1 cellular context compared by ENCODE assay signal in the genomic region with DNA sequence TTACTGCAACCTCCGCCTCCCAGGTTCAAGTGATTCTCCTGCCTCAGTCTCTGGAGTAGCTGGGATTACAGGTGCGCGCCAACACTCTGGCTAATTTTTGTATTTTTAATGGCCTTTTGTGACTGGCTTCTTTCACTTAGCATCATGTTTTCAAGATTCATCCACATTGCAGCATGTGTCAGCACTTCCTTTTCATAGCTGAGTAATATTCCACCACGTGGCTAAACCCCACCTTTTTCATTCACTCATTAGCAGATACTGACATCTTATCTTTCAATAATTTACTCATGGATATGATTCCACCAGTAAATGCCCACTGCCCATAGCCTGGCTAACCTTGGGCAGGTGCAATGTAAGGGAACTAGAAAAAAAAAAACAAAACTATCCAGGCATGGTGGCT.
TF ChIP-seq lines count a peak whose summit lies in the region.

No MANE protein-coding gene starts in this region.

TF ChIP-seq in HepG2, 621 proteins besides CTCF, POLR2A, EP300 and RAD21:
- TF ChIP-seq, protein P1, sequence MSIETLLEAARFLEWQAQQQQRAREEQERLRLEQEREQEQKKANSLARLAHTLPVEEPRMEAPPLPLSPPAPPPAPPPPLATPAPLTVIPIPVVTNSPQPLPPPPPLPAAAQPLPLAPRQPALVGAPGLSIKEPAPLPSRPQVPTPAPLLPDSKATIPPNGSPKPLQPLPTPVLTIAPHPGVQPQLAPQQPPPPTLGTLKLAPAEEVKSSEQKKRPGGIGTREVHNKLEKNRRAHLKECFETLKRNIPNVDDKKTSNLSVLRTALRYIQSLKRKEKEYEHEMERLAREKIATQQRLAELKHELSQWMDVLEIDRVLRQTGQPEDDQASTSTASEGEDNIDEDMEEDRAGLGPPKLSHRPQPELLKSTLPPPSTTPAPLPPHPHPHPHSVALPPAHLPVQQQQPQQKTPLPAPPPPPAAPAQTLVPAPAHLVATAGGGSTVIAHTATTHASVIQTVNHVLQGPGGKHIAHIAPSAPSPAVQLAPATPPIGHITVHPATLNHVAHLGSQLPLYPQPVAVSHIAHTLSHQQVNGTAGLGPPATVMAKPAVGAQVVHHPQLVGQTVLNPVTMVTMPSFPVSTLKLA (IDR thresholded peaks at IDR 0.05) = peak; percentile 87
- TF ChIP-seq, protein P2, sequence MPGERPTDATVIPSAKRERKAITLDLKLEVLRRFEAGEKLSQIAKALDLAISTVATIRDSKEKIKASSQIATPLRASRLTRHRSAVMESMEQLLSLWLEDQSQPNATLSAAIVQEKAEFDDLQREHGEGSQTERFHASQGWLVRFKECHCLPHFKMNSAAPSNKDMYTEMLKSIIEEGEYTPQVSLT (CRISPR knock-in tag; IDR thresholded peaks at IDR 0.05; ENCODE audit: borderline replicate concordance, low read depth) = no peak
- TF ChIP-seq, protein P3, sequence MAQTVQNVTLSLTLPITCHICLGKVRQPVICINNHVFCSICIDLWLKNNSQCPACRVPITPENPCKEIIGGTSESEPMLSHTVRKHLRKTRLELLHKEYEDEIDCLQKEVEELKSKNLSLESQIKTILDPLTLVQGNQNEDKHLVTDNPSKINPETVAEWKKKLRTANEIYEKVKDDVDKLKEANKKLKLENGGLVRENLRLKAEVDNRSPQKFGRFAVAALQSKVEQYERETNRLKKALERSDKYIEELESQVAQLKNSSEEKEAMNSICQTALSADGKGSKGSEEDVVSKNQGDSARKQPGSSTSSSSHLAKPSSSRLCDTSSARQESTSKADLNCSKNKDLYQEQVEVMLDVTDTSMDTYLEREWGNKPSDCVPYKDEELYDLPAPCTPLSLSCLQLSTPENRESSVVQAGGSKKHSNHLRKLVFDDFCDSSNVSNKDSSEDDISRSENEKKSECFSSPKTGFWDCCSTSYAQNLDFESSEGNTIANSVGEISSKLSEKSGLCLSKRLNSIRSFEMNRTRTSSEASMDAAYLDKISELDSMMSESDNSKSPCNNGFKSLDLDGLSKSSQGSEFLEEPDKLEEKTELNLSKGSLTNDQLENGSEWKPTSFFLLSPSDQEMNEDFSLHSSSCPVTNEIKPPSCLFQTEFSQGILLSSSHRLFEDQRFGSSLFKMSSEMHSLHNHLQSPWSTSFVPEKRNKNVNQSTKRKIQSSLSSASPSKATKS (CRISPR knock-in tag; IDR thresholded peaks at IDR 0.05) = no peak
- no peak for TF ChIP-seq SIX1 (CRISPR knock-in tag; IDR thresholded peaks at IDR 0.05; ENCODE audit: borderline replicate concordance)
- 0 out of 2 replicates have a peak, but pooled peaks have one; percentile 25 for TF ChIP-seq RCOR2 (CRISPR knock-in tag; IDR thresholded peaks at IDR 0.05)
- TF ChIP-seq RELA (CRISPR knock-in tag; IDR thresholded peaks at IDR 0.05) = no peak
- no peak for TF ChIP-seq ZNF614 (CRISPR knock-in tag; IDR thresholded peaks at IDR 0.05; ENCODE audit: borderline replicate concordance)
- TF ChIP-seq HOXA7 (CRISPR knock-in tag; IDR thresholded peaks at IDR 0.05) = no peak
- no peak for TF ChIP-seq HDAC6 (IDR thresholded peaks at IDR 0.05; ENCODE audit: low read depth, low read length)
- no peak for TF ChIP-seq ZNF75D (CRISPR knock-in tag; IDR thresholded peaks at IDR 0.05; ENCODE audit: borderline replicate concordance)
- no peak for TF ChIP-seq ZNF564 (CRISPR knock-in tag; IDR thresholded peaks at IDR 0.05)
- TF ChIP-seq, protein P4, sequence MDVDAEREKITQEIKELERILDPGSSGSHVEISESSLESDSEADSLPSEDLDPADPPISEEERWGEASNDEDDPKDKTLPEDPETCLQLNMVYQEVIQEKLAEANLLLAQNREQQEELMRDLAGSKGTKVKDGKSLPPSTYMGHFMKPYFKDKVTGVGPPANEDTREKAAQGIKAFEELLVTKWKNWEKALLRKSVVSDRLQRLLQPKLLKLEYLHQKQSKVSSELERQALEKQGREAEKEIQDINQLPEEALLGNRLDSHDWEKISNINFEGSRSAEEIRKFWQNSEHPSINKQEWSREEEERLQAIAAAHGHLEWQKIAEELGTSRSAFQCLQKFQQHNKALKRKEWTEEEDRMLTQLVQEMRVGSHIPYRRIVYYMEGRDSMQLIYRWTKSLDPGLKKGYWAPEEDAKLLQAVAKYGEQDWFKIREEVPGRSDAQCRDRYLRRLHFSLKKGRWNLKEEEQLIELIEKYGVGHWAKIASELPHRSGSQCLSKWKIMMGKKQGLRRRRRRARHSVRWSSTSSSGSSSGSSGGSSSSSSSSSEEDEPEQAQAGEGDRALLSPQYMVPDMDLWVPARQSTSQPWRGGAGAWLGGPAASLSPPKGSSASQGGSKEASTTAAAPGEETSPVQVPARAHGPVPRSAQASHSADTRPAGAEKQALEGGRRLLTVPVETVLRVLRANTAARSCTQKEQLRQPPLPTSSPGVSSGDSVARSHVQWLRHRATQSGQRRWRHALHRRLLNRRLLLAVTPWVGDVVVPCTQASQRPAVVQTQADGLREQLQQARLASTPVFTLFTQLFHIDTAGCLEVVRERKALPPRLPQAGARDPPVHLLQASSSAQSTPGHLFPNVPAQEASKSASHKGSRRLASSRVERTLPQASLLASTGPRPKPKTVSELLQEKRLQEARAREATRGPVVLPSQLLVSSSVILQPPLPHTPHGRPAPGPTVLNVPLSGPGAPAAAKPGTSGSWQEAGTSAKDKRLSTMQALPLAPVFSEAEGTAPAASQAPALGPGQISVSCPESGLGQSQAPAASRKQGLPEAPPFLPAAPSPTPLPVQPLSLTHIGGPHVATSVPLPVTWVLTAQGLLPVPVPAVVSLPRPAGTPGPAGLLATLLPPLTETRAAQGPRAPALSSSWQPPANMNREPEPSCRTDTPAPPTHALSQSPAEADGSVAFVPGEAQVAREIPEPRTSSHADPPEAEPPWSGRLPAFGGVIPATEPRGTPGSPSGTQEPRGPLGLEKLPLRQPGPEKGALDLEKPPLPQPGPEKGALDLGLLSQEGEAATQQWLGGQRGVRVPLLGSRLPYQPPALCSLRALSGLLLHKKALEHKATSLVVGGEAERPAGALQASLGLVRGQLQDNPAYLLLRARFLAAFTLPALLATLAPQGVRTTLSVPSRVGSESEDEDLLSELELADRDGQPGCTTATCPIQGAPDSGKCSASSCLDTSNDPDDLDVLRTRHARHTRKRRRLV (CRISPR knock-in tag; IDR thresholded peaks at IDR 0.05) = no peak
- TF ChIP-seq ZNF850 (CRISPR knock-in tag; conservative IDR thresholded peaks at IDR 0.05) = no peak
- TF ChIP-seq CBX1 (IDR thresholded peaks at IDR 0.05; ENCODE audit: low read depth) = no peak
- TF ChIP-seq ZMYM3 (CRISPR knock-in tag; IDR thresholded peaks at IDR 0.05) = 0 out of 2 replicates have a peak, but pooled peaks have one; percentile 17
- TF ChIP-seq ZNF264 (CRISPR knock-in tag; IDR thresholded peaks at IDR 0.05) = no peak
- TF ChIP-seq, protein P5, sequence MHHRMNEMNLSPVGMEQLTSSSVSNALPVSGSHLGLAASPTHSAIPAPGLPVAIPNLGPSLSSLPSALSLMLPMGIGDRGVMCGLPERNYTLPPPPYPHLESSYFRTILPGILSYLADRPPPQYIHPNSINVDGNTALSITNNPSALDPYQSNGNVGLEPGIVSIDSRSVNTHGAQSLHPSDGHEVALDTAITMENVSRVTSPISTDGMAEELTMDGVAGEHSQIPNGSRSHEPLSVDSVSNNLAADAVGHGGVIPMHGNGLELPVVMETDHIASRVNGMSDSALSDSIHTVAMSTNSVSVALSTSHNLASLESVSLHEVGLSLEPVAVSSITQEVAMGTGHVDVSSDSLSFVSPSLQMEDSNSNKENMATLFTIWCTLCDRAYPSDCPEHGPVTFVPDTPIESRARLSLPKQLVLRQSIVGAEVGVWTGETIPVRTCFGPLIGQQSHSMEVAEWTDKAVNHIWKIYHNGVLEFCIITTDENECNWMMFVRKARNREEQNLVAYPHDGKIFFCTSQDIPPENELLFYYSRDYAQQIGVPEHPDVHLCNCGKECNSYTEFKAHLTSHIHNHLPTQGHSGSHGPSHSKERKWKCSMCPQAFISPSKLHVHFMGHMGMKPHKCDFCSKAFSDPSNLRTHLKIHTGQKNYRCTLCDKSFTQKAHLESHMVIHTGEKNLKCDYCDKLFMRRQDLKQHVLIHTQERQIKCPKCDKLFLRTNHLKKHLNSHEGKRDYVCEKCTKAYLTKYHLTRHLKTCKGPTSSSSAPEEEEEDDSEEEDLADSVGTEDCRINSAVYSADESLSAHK (CRISPR knock-in tag; IDR thresholded peaks at IDR 0.05; ENCODE audit: borderline replicate concordance) = no peak
- TF ChIP-seq ADNP (CRISPR knock-in tag; IDR thresholded peaks at IDR 0.05) = no peak
